17 cellular contexts compared by ENCODE assay signal in the genomic region with DNA sequence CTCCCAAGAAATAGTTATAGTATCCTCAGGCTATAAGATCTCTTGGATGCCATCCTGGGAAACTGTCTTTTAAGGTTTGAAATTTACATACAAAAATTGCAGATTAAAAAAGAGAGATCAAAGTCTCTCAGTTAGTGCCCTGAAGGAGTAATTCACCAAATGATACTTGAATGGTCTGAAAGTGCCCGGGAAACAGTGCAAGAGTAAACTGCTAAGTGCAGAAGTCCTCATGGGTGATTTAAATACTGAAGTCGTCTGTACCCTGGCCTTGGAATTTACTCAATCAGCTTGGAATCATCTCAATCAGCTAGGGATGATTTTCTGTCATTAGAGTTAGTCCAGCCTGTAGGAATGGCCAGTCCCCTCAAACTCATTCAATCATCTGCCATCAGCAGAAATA.
"Had no signal": no experiment of that assay in that cellular context is flagged by ENCODE, and none has a peak within 500 bp of the region (broad histone marks: within the 10 kb centered on the region; RNA-seq: fewer than 3 reads in every experiment).

No MANE protein-coding gene starts in this region.

- H3K27ac ChIP-seq: colonic mucosa, heart left ventricle, lower lobe of right lung, pancreas, tibial artery had no signal

- H3K9me3 Mint-ChIP-seq: endodermal cell; stimulated activated memory B cell treated with anti-CD40 and anti-IgM and Interleukin-4, amounts not matched to agents 10 μg/mL and 1 μg/mL and 100 μg/mL, for 72 hours; stimulated activated naive CD8-positive, alpha-beta T cell treated with anti-CD3 and anti-CD28 coated beads, Interleukin-15, Interleukin-2, amounts not matched to agents 100 ng/mL and 50 ng/mL, for 24 hours had no signal

- ATAC-seq: heart left ventricle; right cardiac atrium; stimulated activated memory B cell treated with anti-CD40 and anti-IgM and Interleukin-4, amounts not matched to agents 10 μg/mL and 1 μg/mL and 100 μg/mL, for 72 hours had no signal

- H3K27ac Mint-ChIP-seq: endodermal cell; memory B cell; progenitor cell of endocrine pancreas; stimulated activated memory B cell treated with anti-CD40 and anti-IgM and Interleukin-4, amounts not matched to agents 10 μg/mL and 1 μg/mL and 100 μg/mL, for 72 hours; stimulated activated naive CD8-positive, alpha-beta T cell treated with anti-CD3 and anti-CD28 coated beads, Interleukin-15, Interleukin-2, amounts not matched to agents 100 ng/mL and 50 ng/mL, for 24 hours had no signal

- H3K27me3 ChIP-seq: colonic mucosa, heart left ventricle, pancreas, tibial artery had no signal

- H3K36me3 Mint-ChIP-seq: memory B cell; naive B cell; stimulated activated memory B cell treated with anti-CD40 and anti-IgM and Interleukin-4, amounts not matched to agents 10 μg/mL and 1 μg/mL and 100 μg/mL, for 72 hours had no signal

- H3K4me3 ChIP-seq: colonic mucosa, heart left ventricle, lower lobe of right lung, pancreas, tibial artery had no signal

- H3K4me3 Mint-ChIP-seq: endodermal cell; memory B cell; stimulated activated memory B cell treated with anti-CD40 and anti-IgM and Interleukin-4, amounts not matched to agents 10 μg/mL and 1 μg/mL and 100 μg/mL, for 72 hours; stimulated activated naive CD8-positive, alpha-beta T cell treated with anti-CD3 and anti-CD28 coated beads, Interleukin-15, Interleukin-2, amounts not matched to agents 100 ng/mL and 50 ng/mL, for 24 hours had no signal

- H3K4me1 Mint-ChIP-seq: endodermal cell; stimulated activated memory B cell treated with anti-CD40 and anti-IgM and Interleukin-4, amounts not matched to agents 10 μg/mL and 1 μg/mL and 100 μg/mL, for 72 hours had no signal

- H3K9me3 ChIP-seq: colonic mucosa, heart left ventricle, lower lobe of right lung, pancreas, tibial artery had no signal

- DNase-seq: colonic mucosa; effector CD4-positive, alpha-beta T cell; endodermal cell; erythroblast; foreskin melanocyte; heart left ventricle; hypothalamus; lower lobe of right lung; naive B cell; pancreas; right cardiac atrium; stimulated activated CD4-positive, alpha-beta T cell treated with anti-CD3 and anti-CD28 coated beads, Interleukin-4, amount 100 ng/mL, for 24 hours; tibial artery had no signal

- H3K4me1 ChIP-seq: colonic mucosa, pancreas, tibial artery had no signal

- H3K36me3 ChIP-seq: colonic mucosa, heart left ventricle, lower lobe of right lung, pancreas, tibial artery had no signal
